Comparison of ENCODE assay signal across 36 cellular contexts in the genomic region with DNA sequence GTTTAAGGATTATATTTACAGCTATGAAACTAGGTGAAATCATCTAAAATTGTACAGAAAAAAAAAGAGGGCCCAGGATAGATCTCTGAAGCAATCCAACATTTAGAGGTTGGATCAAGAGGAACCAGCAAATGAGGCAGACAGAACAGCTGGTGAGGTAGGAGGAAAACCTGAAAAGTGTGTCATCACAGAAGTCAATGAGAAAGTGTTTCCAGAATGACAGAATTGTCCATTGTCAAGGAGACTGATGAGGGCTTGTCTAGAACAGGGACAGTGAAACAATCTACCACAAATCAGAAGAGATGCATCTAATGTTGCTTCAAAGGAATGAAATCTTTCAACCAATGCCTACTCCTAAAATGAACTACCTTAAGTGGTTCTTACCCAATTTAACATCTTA.
"Had no signal": no experiment of that assay in that cellular context is flagged by ENCODE, and none has a peak within 500 bp of the region (broad histone marks: within the 10 kb centered on the region; RNA-seq: fewer than 3 reads in every experiment).

No MANE protein-coding gene starts in this region.

- H3K4me3 Mint-ChIP-seq: activated B cell treated with CpG ODN at 0.5 μM for 24 hours; activated CD4-positive, alpha-beta memory T cell treated with anti-CD3 and anti-CD28 coated beads for 36 hours; activated CD4-positive, alpha-beta T cell treated with anti-CD3 and anti-CD28 coated beads, Interleukin-2, amount 10 ng/mL, durations not matched to agents 24 days and 14 days; activated CD8-positive, alpha-beta T cell treated with anti-CD3 and anti-CD28 coated beads for 36 hours; activated naive CD4-positive, alpha-beta T cell treated with anti-CD3 and anti-CD28 coated beads for 36 hours; activated naive CD8-positive, alpha-beta T cell treated with anti-CD3 and anti-CD28 coated beads for 36 hours; activated T-cell treated with anti-CD3 and anti-CD28 coated beads, Interleukin-2, amount 50 U/mL, for 4 hours; activated T-cell treated with anti-CD3 and anti-CD28 coated beads, Interleukin-2, amount 50 U/mL, for 72 hours; activated T-helper 1 cell treated with anti-CD3 and anti-CD28 coated beads, Interleukin-12 subunit alpha, Interleukin-12 subunit beta, Interleukin-2, Interleukin-4 antibody, amounts not matched to agents 30 ng/mL and 10 ng/mL and 1 ng/mL, durations not matched to agents 14 hours and 24 hours and 36 hours; activated T-helper 17 cell treated with anti-CD3 and anti-CD28 coated beads, Interleukin-2, amount 50 U/mL, for 72 hours; T-helper 1 cell treated with Interleukin-12 subunit alpha and Interleukin-12 subunit beta and Interleukin-4 antibody, amounts not matched to agents 30 μg/mL and 1 μg/mL, for 36 hours; T-helper 2 cell treated with Interferon-gamma antibody and Interleukin-4, amounts not matched to agents 5 μg/mL and 100 μg/mL, for 36 hours had no signal

- ATAC-seq: activated CD8-positive, alpha-beta T cell treated with anti-CD3 and anti-CD28 coated beads for 36 hours; activated T-cell treated with anti-CD3 and anti-CD28 coated beads, Interleukin-2, amount 50 U/mL, for 4 hours; activated T-cell treated with anti-CD3 and anti-CD28 coated beads, Interleukin-2, amount 50 U/mL, for 72 hours; activated T-helper 17 cell treated with anti-CD3 and anti-CD28 coated beads, Interleukin-2, amount 50 U/mL, for 72 hours; body of pancreas had no signal

- H3K9me3 ChIP-seq: adrenal gland, body of pancreas, breast epithelium had no signal

- H3K9me3 Mint-ChIP-seq: activated B cell treated with CpG ODN at 0.5 μM for 24 hours; activated CD4-positive, alpha-beta memory T cell treated with anti-CD3 and anti-CD28 coated beads for 36 hours; activated CD4-positive, alpha-beta T cell treated with anti-CD3 and anti-CD28 coated beads, Interleukin-2, amount 10 ng/mL, durations not matched to agents 24 days and 14 days; activated CD8-positive, alpha-beta T cell treated with anti-CD3 and anti-CD28 coated beads for 36 hours; activated naive CD4-positive, alpha-beta T cell treated with anti-CD3 and anti-CD28 coated beads for 36 hours; activated naive CD4-positive, alpha-beta T cell treated with anti-CD3 and anti-CD28 coated beads, Interleukin-2, amount 50 U/mL, for 72 hours; activated naive CD8-positive, alpha-beta T cell treated with anti-CD3 and anti-CD28 coated beads for 36 hours; activated T-cell treated with anti-CD3 and anti-CD28 coated beads, Interleukin-2, amount 50 U/mL, for 4 hours; activated T-cell treated with anti-CD3 and anti-CD28 coated beads, Interleukin-2, amount 50 U/mL, for 72 hours; activated T-helper 1 cell treated with anti-CD3 and anti-CD28 coated beads, Interleukin-12 subunit alpha, Interleukin-12 subunit beta, Interleukin-2, Interleukin-4 antibody, amounts not matched to agents 30 ng/mL and 10 ng/mL and 1 ng/mL, durations not matched to agents 14 hours and 24 hours and 36 hours; activated T-helper 17 cell treated with anti-CD3 and anti-CD28 coated beads, Interleukin-2, amount 50 U/mL, for 72 hours; T-helper 1 cell treated with Interleukin-12 subunit alpha and Interleukin-12 subunit beta and Interleukin-4 antibody, amounts not matched to agents 30 μg/mL and 1 μg/mL, for 36 hours; T-helper 2 cell treated with Interferon-gamma antibody and Interleukin-4, amounts not matched to agents 5 μg/mL and 100 μg/mL, for 36 hours had no signal

- FAIRE-seq: astrocyte, TTC549 had no signal

- H3K27me3 ChIP-seq: adrenal gland, body of pancreas, brain microvascular endothelial cell, breast epithelium had no signal

- DNase-seq: activated B cell treated with CpG ODN at 0.5 μM for 24 hours; activated CD4-positive, alpha-beta memory T cell treated with anti-CD3 and anti-CD28 coated beads for 36 hours; activated CD4-positive, alpha-beta T cell treated with anti-CD3 and anti-CD28 coated beads, Interleukin-2, amount 10 ng/mL, durations not matched to agents 24 days and 14 days; activated CD4-positive, alpha-beta T cell treated with anti-CD3 and anti-CD28 coated beads, Interleukin-2, amount 50 U/mL, for 1 hour; activated CD4-positive, alpha-beta T cell treated with anti-CD3 and anti-CD28 coated beads, Interleukin-2, amount 50 U/mL, for 4 hours; activated CD4-positive, CD25-positive, alpha-beta regulatory T cell treated with anti-CD3 and anti-CD28 coated beads, Interleukin-2, amount 50 U/mL, for 72 hours; activated CD8-positive, alpha-beta memory T cell treated with anti-CD3 and anti-CD28 coated beads, Interleukin-2, amount 50 U/mL, for 4 hours; activated CD8-positive, alpha-beta T cell treated with anti-CD3 and anti-CD28 coated beads for 36 hours; activated effector memory CD4-positive, alpha-beta T cell treated with anti-CD3 and anti-CD28 coated beads, Interleukin-2, amount 50 U/mL, for 16 hours; activated gamma-delta T cell treated with Interleukin-2 at 50 U/mL for 16 hours; activated naive CD4-positive, alpha-beta T cell; activated naive CD4-positive, alpha-beta T cell treated with anti-CD3 and anti-CD28 coated beads for 36 hours; activated naive CD4-positive, alpha-beta T cell treated with anti-CD3 and anti-CD28 coated beads, Interleukin-2, amount 50 U/mL, for 16 hours; activated naive CD8-positive, alpha-beta T cell treated with anti-CD3 and anti-CD28 coated beads for 36 hours; activated T-cell treated with anti-CD3 and anti-CD28 coated beads for 4 hours; activated T-cell treated with anti-CD3 and anti-CD28 coated beads, Interleukin-2, amount 50 U/mL, for 1 hour; activated T-cell treated with anti-CD3 and anti-CD28 coated beads, Interleukin-2, amount 50 U/mL, for 4 hours; activated T-cell treated with anti-CD3 and anti-CD28 coated beads, Interleukin-2, amount 50 U/mL, for 72 hours; adrenal gland; amniotic stem cell; aorta; body of pancreas; brain microvascular endothelial cell; central memory CD4-positive, alpha-beta T cell; T-helper 1 cell; T-helper 2 cell; T-helper 9 cell had no signal

- H3K27me3 Mint-ChIP-seq: activated B cell treated with CpG ODN at 0.5 μM for 24 hours; activated CD4-positive, alpha-beta memory T cell treated with anti-CD3 and anti-CD28 coated beads for 36 hours; activated CD4-positive, alpha-beta T cell treated with anti-CD3 and anti-CD28 coated beads, Interleukin-2, amount 10 ng/mL, durations not matched to agents 24 days and 14 days; activated CD8-positive, alpha-beta T cell treated with anti-CD3 and anti-CD28 coated beads for 36 hours; activated naive CD8-positive, alpha-beta T cell treated with anti-CD3 and anti-CD28 coated beads for 36 hours; activated T-helper 17 cell treated with anti-CD3 and anti-CD28 coated beads, Interleukin-2, amount 50 U/mL, for 72 hours had no signal

- H3K36me3 ChIP-seq: adrenal gland, brain microvascular endothelial cell, breast epithelium had no signal

- H3K4me1 ChIP-seq: adrenal gland, body of pancreas, breast epithelium had no signal

- H3K4me1 Mint-ChIP-seq: activated B cell treated with CpG ODN at 0.5 μM for 24 hours; activated naive CD8-positive, alpha-beta T cell treated with anti-CD3 and anti-CD28 coated beads for 36 hours; activated T-helper 17 cell treated with anti-CD3 and anti-CD28 coated beads, Interleukin-2, amount 50 U/mL, for 72 hours had no signal

- H3K27ac Mint-ChIP-seq: activated B cell treated with CpG ODN at 0.5 μM for 24 hours; activated CD4-positive, alpha-beta memory T cell treated with anti-CD3 and anti-CD28 coated beads for 36 hours; activated CD4-positive, alpha-beta T cell treated with anti-CD3 and anti-CD28 coated beads, Interleukin-2, amount 10 ng/mL, durations not matched to agents 24 days and 14 days; activated CD8-positive, alpha-beta T cell treated with anti-CD3 and anti-CD28 coated beads for 36 hours; activated naive CD4-positive, alpha-beta T cell treated with anti-CD3 and anti-CD28 coated beads for 36 hours; activated naive CD4-positive, alpha-beta T cell treated with anti-CD3 and anti-CD28 coated beads, Interleukin-2, amount 50 U/mL, for 72 hours; activated naive CD8-positive, alpha-beta T cell treated with anti-CD3 and anti-CD28 coated beads for 36 hours; activated T-cell treated with anti-CD3 and anti-CD28 coated beads, Interleukin-2, amount 50 U/mL, for 72 hours; activated T-helper 1 cell treated with anti-CD3 and anti-CD28 coated beads, Interleukin-12 subunit alpha, Interleukin-12 subunit beta, Interleukin-2, Interleukin-4 antibody, amounts not matched to agents 30 ng/mL and 10 ng/mL and 1 ng/mL, durations not matched to agents 14 hours and 24 hours and 36 hours; activated T-helper 17 cell treated with anti-CD3 and anti-CD28 coated beads, Interleukin-2, amount 50 U/mL, for 72 hours; T-helper 1 cell treated with Interleukin-12 subunit alpha and Interleukin-12 subunit beta and Interleukin-4 antibody, amounts not matched to agents 30 μg/mL and 1 μg/mL, for 36 hours; T-helper 2 cell treated with Interferon-gamma antibody and Interleukin-4, amounts not matched to agents 5 μg/mL and 100 μg/mL, for 36 hours had no signal

- H3K4me3 ChIP-seq: adrenal gland, body of pancreas, breast epithelium had no signal

- H3K36me3 Mint-ChIP-seq: activated naive CD4-positive, alpha-beta T cell treated with anti-CD3 and anti-CD28 coated beads, Interleukin-2, amount 50 U/mL, for 72 hours had no signal

- H3K27ac ChIP-seq: adrenal gland, body of pancreas, brain microvascular endothelial cell, breast epithelium, VCaP had no signal
